In the genomic region with DNA sequence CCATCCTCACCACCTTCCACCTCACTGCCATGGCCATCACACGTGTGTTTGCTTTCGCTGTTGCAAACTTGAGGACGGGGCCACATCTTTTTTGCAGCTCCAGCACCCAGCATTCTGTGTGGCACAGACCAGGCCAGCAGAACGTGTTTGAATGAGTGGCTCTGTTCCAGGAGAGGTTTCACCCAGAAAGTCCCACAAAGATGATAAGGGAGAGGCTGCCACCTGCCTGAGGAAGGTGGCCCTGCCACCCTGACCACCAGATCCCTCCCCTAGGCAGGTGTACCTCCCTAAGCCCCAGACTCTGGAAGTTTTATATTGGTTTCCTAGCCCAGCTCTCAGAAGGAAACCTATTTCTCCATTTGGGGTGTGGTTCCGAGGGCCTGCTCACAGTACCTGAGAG, we compare ENCODE assay signal across 12 cellular contexts.
DNase-seq lines count a peak whose midpoint lies in the region; ATAC-seq and TF ChIP-seq lines count a peak whose summit lies in the region.
"Had no signal": no experiment of that assay in that cellular context is flagged by ENCODE, and none has a peak within 500 bp of the region (broad histone marks: within the 10 kb centered on the region; RNA-seq: fewer than 3 reads in every experiment).

No MANE protein-coding gene starts in this region.

- peaks cover 1% of the 10 kb centered on the region for H3K9me3 Mint-ChIP-seq in activated T-helper 17 cell treated with anti-CD3 and anti-CD28 coated beads, Interleukin-2, amount 50 U/mL, for 72 hours
- H3K9me3 Mint-ChIP-seq: brain had no signal

- no peaks in the 10 kb centered on the region for H3K9me3 ChIP-seq in upper lobe of right lung
- H3K9me3 ChIP-seq: psoas muscle had no signal

- H3K4me3 Mint-ChIP-seq in activated T-helper 17 cell treated with anti-CD3 and anti-CD28 coated beads, Interleukin-2, amount 50 U/mL, for 72 hours = no peak overlapping the region
- H3K4me3 Mint-ChIP-seq: brain had no signal

- intact Hi-C loops in cardiac septum (cut with DNase I) (no loop called here), Right ventricle myocardium superior (cut with DNase I) (no loop called here), upper lobe of right lung (cut with DNase I) (no loop called here)

- ATAC-seq in Right ventricle myocardium superior (ENCODE audit: poor library complexity) (no peak), upper lobe of right lung (peak; percentile 11)
- no peak for ATAC-seq in activated T-helper 17 cell treated with anti-CD3 and anti-CD28 coated beads, Interleukin-2, amount 50 U/mL, for 72 hours (replicated peaks)
- ATAC-seq: psoas muscle had no signal

- H3K27ac ChIP-seq in upper lobe of right lung = no peak overlapping the region
- H3K27ac ChIP-seq: psoas muscle had no signal

- TF ChIP-seq CTCF in epithelial cell of proximal tubule (conservative IDR thresholded peaks at IDR 0.05; ENCODE audit: low read depth, low read length) = peak; percentile 55
- TF ChIP-seq CTCF in upper lobe of right lung (IDR thresholded peaks at IDR 0.05) = no peak

- H3K27me3 ChIP-seq in upper lobe of right lung = no peaks in the 10 kb centered on the region

- H3K36me3 Mint-ChIP-seq in activated T-helper 17 cell treated with anti-CD3 and anti-CD28 coated beads, Interleukin-2, amount 50 U/mL, for 72 hours (ENCODE audit: low read depth) = no peaks in the 10 kb centered on the region

- peaks cover 3% of the 10 kb centered on the region for H3K27me3 Mint-ChIP-seq in activated T-helper 17 cell treated with anti-CD3 and anti-CD28 coated beads, Interleukin-2, amount 50 U/mL, for 72 hours

- no peaks in the 10 kb centered on the region for H3K4me1 ChIP-seq in upper lobe of right lung
- H3K4me1 ChIP-seq: psoas muscle had no signal

- no peaks in the 10 kb centered on the region for H3K36me3 ChIP-seq in upper lobe of right lung

- H3K4me3 ChIP-seq in epithelial cell of proximal tubule (ENCODE audit: low read depth, low read length) = no peak overlapping the region
- H3K4me3 ChIP-seq in upper lobe of right lung = no peak overlapping the region
- H3K4me3 ChIP-seq: lung, psoas muscle had no signal

- DNase-seq in cardiac septum (ENCODE audit: low spot score) (peak; percentile 0), Right ventricle myocardium superior (no peak), NCI-H345 (lab: John Stamatoyannopoulos, UW) (peak; percentile 32), epithelial cell of proximal tubule (ENCODE audit: low read depth) (peak; percentile 30), upper lobe of right lung (no peak), 8988T (no peak), NCI-H446 treated with DMSO at 0.1 percent for 48 hours (lab: John Stamatoyannopoulos, UW) (no peak)
- DNase-seq: activated T-cell treated with anti-CD3 and anti-CD28 coated beads, Interleukin-2, amount 50 U/mL, for 48 hours; psoas muscle had no signal

- H3K27ac Mint-ChIP-seq in activated T-helper 17 cell treated with anti-CD3 and anti-CD28 coated beads, Interleukin-2, amount 50 U/mL, for 72 hours = no peak overlapping the region
- H3K27ac Mint-ChIP-seq: brain had no signal

- no peaks in the 10 kb centered on the region for H3K4me1 Mint-ChIP-seq in activated T-helper 17 cell treated with anti-CD3 and anti-CD28 coated beads, Interleukin-2, amount 50 U/mL, for 72 hours

Comparison
In these comparisons a context has a peak if more than half of its experiments do, and no peak if none do; other contexts are left out.
1. DNase-seq: peak in cardiac septum (single experiment), NCI-H345 (single experiment) and epithelial cell of proximal tubule (single experiment); none in Right ventricle myocardium superior (single experiment), upper lobe of right lung (single experiment), 8988T (single experiment) and NCI-H446 treated with DMSO at 0.1 percent for 48 hours (single experiment).